ENCODE assay signal across 9 cellular contexts in the genomic region with DNA sequence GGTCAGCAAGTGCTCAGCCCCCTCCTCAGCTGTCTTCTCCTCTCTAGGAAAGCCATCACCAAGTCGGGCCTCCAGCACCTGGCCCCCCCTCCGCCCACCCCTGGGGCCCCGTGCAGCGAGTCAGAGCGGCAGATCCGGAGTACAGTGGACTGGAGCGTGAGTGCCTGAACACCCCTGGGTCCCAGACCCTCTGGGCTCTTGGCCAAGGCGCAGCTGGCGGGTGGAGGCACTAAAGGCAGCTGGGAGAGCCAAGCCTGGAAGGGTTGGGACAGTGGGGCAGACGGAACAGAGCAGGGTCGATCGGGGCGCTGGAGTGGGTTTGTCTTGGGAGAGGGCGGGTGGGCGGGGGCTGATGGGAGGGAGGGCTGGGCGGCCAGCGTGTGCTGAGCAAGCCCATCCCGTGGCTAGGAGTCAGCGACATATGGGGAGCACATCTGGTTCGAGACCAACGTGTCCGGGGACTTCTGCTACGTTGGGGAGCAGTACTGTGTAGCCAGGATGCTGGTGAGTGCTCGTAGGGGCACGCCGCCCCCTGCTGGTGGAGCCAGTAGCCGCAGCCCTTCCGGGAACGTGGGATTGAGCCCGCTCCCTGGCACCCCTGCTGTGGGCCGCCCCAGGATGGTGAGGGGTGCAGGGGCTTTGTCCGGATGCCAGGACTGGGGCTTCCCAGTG. TPM values are rescaled to one million over a fixed set of nuclear protein-coding genes. Genes with fewer than 3 reads are reported as not detected.
A peak's percentile ranks its signal among the peaks of the same experiment; 100 is the strongest.
DNase-seq lines count a peak whose midpoint lies in the region; ATAC-seq and TF ChIP-seq lines count a peak whose summit lies in the region.
"Had no signal": no experiment of that assay in that cellular context is flagged by ENCODE, and none has a peak within 500 bp of the region (broad histone marks: within the 10 kb centered on the region; RNA-seq: fewer than 3 reads in every experiment).

No MANE protein-coding gene starts in this region.

- H3K27me3 ChIP-seq in BE2C: no peaks in the 10 kb centered on the region

- no peak overlapping the region for H3K4me3 Mint-ChIP-seq in activated CD4-positive, alpha-beta T cell treated with anti-CD3 and anti-CD28 coated beads, Interleukin-2, amount 10 ng/mL, durations not matched to agents 7 days and 5 days
- H3K4me3 Mint-ChIP-seq: stimulated activated naive CD8-positive, alpha-beta T cell treated with anti-CD3 and anti-CD28 coated beads, Interleukin-15, Interleukin-2, amounts not matched to agents 100 ng/mL and 50 ng/mL, for 24 hours had no signal

- H3K4me1 Mint-ChIP-seq in activated CD4-positive, alpha-beta T cell treated with anti-CD3 and anti-CD28 coated beads, Interleukin-2, amount 10 ng/mL, durations not matched to agents 7 days and 5 days: peaks cover 33% of the 10 kb centered on the region

- no peak overlapping the region for H3K27ac Mint-ChIP-seq in activated CD4-positive, alpha-beta T cell treated with anti-CD3 and anti-CD28 coated beads, Interleukin-2, amount 10 ng/mL, durations not matched to agents 7 days and 5 days
- H3K27ac Mint-ChIP-seq: stimulated activated naive CD8-positive, alpha-beta T cell treated with anti-CD3 and anti-CD28 coated beads, Interleukin-15, Interleukin-2, amounts not matched to agents 100 ng/mL and 50 ng/mL, for 24 hours had no signal

- TF ChIP-seq CTCF in BE2C (IDR thresholded peaks at IDR 0.05; ENCODE audit: low read depth, low read length) (peak; percentile 58), choroid plexus epithelial cell (conservative IDR thresholded peaks at IDR 0.05; ENCODE audit: low read depth, low read length) (peak; percentile 83)

- POLR2A ChIA-PET in activated CD4-positive, alpha-beta T cell treated with anti-CD3 and anti-CD28 coated beads, Interleukin-2, amount 10 ng/mL, durations not matched to agents 7 days and 5 days (lab: Charles Lee): no interaction called here

- peaks cover 10% of the 10 kb centered on the region for H3K4me1 ChIP-seq in BE2C

- no peak overlapping the region for H3K4me3 ChIP-seq in BE2C (ENCODE audit: low read depth, low read length)
- no peak overlapping the region for H3K4me3 ChIP-seq in choroid plexus epithelial cell (ENCODE audit: low read depth, low read length)

- peak; percentile 71 for ATAC-seq in GM19351 (IDR thresholded peaks at IDR 0.05; ENCODE audit: unreplicated experiment)

- H3K9me3 ChIP-seq in BE2C: no peaks in the 10 kb centered on the region

- peaks cover 36% of the 10 kb centered on the region for H3K36me3 Mint-ChIP-seq in activated CD4-positive, alpha-beta T cell treated with anti-CD3 and anti-CD28 coated beads, Interleukin-2, amount 10 ng/mL, durations not matched to agents 7 days and 5 days (ENCODE audit: low read depth)

- CTCF ChIA-PET in activated CD4-positive, alpha-beta T cell treated with anti-CD3 and anti-CD28 coated beads, Interleukin-2, amount 10 ng/mL, durations not matched to agents 7 days and 5 days (lab: Charles Lee): interaction anchor here (0.7 to 18.0 kb wide), 6 partner anchors 12 to 128 kb away, joined by 3 to 280 read pairs (median 6); partner anchors contain the start of gene DGKZ

- H3K36me3 ChIP-seq in BE2C: no peaks in the 10 kb centered on the region; the same call in 1 of the 2 replicates

- H3K9me3 Mint-ChIP-seq in activated CD4-positive, alpha-beta T cell treated with anti-CD3 and anti-CD28 coated beads, Interleukin-2, amount 10 ng/mL, durations not matched to agents 7 days and 5 days: no peaks in the 10 kb centered on the region
- H3K9me3 Mint-ChIP-seq: stimulated activated naive CD8-positive, alpha-beta T cell treated with anti-CD3 and anti-CD28 coated beads, Interleukin-15, Interleukin-2, amounts not matched to agents 100 ng/mL and 50 ng/mL, for 24 hours had no signal

- no peaks in the 10 kb centered on the region for H3K27me3 Mint-ChIP-seq in activated CD4-positive, alpha-beta T cell treated with anti-CD3 and anti-CD28 coated beads, Interleukin-2, amount 10 ng/mL, durations not matched to agents 7 days and 5 days
- H3K27me3 Mint-ChIP-seq: stimulated activated naive CD8-positive, alpha-beta T cell treated with anti-CD3 and anti-CD28 coated beads, Interleukin-15, Interleukin-2, amounts not matched to agents 100 ng/mL and 50 ng/mL, for 24 hours had no signal

- DNase-seq in BE2C (peak; percentile 61), LHCN-M2 (ENCODE audit: low read depth) (peak; percentile 62), choroid plexus epithelial cell (ENCODE audit: low read depth) (peak; percentile 66), midbrain (lab: John Stamatoyannopoulos, UW) (peak; percentile 53), dedifferentiated amniotic fluid mesenchymal stem cell (ENCODE audit: extremely low spot score) (no peak)
- peak; percentile 74 for DNase-seq in activated CD4-positive, alpha-beta T cell treated with anti-CD3 and anti-CD28 coated beads, Interleukin-2, amount 10 ng/mL, durations not matched to agents 7 days and 5 days
- peak; percentile 57 to 79 (median 69) for DNase-seq in stimulated activated naive CD4-positive, alpha-beta T cell (lab: John Stamatoyannopoulos, UW)

RNA-seq across cellular contexts. Expression of gene MDK, which starts 14.1 kb away (rescaled TPM):
- polyA plus RNA-seq in BE2C (2012; ENCODE audit: insufficient read depth, insufficient read length, low read depth): 215 TPM
- 184 and 234 TPM in 2 replicates for total RNA-seq in LHCN-M2 (2014; rRNA removed)
- 272 TPM for polyA plus RNA-seq in LHCN-M2 (2012)
- total RNA-seq in activated CD4-positive, alpha-beta T cell treated with anti-CD3 and anti-CD28 coated beads, Interleukin-2, amount 10 ng/mL, durations not matched to agents 7 days and 5 days: 10 to 100 TPM in 1 of 2 experiments, 1 to 10 TPM in 1; 8.2 to 10.5 TPM

RNA-seq across cellular contexts. Expression of gene DGKZ, which starts 20.1 kb away (rescaled TPM):
- 74.7 TPM for polyA plus RNA-seq in BE2C (2012; ENCODE audit: insufficient read depth, insufficient read length, low read depth)
- total RNA-seq in LHCN-M2 (2014; rRNA removed): 69.7 and 92.5 TPM in 2 replicates
- 50.2 TPM for polyA plus RNA-seq in LHCN-M2 (2012)
- 100 to 1,000 TPM; 178 to 187 TPM for total RNA-seq in activated CD4-positive, alpha-beta T cell treated with anti-CD3 and anti-CD28 coated beads, Interleukin-2, amount 10 ng/mL, durations not matched to agents 7 days and 5 days

RNA-seq across cellular contexts. Expression of gene CHRM4, which starts 24.2 kb away (rescaled TPM):
- not detected for polyA plus RNA-seq in BE2C (2012; ENCODE audit: insufficient read depth, insufficient read length, low read depth)
- 0.19 and 0.29 TPM in 2 replicates for total RNA-seq in LHCN-M2 (2014; rRNA removed)
- 0.15 TPM for polyA plus RNA-seq in LHCN-M2 (2012)
- under 1 TPM; 0.12 to 0.31 TPM for total RNA-seq in activated CD4-positive, alpha-beta T cell treated with anti-CD3 and anti-CD28 coated beads, Interleukin-2, amount 10 ng/mL, durations not matched to agents 7 days and 5 days

Comparison
In these comparisons a context has a peak if more than half of its experiments do, and no peak if none do; other contexts are left out.
1. RNA of gene MDK, which starts 14.1 kb away (total RNA-seq): 184 to 234 TPM in LHCN-M2; 8.2 to 10.5 TPM in activated CD4-positive, alpha-beta T cell treated with anti-CD3 and anti-CD28 coated beads, Interleukin-2, amount 10 ng/mL, durations not matched to agents 7 days and 5 days; every median in the first group is over 10 times any median in the second.